ENCODE assay signal across 2 cellular contexts in genomic region chr13:37647038-37647650, GRCh38.
TF ChIP-seq lines count a peak whose summit lies in the region.

No MANE protein-coding gene starts in this region.

TF ChIP-seq in SK-N-SH, 30 proteins besides CTCF, POLR2A, EP300 and RAD21 (continued from another document):
- TF ChIP-seq USF1 (IDR thresholded peaks at IDR 0.05; ENCODE audit: borderline replicate concordance, low read depth) (no peak), USF2 (IDR thresholded peaks at IDR 0.05; ENCODE audit: borderline replicate concordance, low read depth, low read length) (no peak), JUND (IDR thresholded peaks at IDR 0.05) (no peak), MXI1 (IDR thresholded peaks at IDR 0.05; ENCODE audit: low read depth, low read length) (no peak)
TF ChIP-seq in SK-N-SH: peak in this region for 0.

TF ChIP-seq in SK-N-SH treated with all-trans-retinoic acid at 6 μM for 48 hours, 23 proteins besides CTCF, POLR2A, EP300 and RAD21 (continued from another document):
- TF ChIP-seq TSHZ2 (CRISPR knock-in tag; IDR thresholded peaks at IDR 0.05), result no peak
- TF ChIP-seq ZC3H10 (CRISPR knock-in tag; IDR thresholded peaks at IDR 0.05), result no peak
- TF ChIP-seq ZNF70 (CRISPR knock-in tag; IDR thresholded peaks at IDR 0.05), result no peak
